In genomic region chr19:29535432-29535831, GRCh38 we compare ENCODE assay signal across 23 cellular contexts. TPM values are rescaled to one million over a fixed set of nuclear protein-coding genes. Genes with fewer than 3 reads are reported as not detected.
"Had no signal": no experiment of that assay in that cellular context is flagged by ENCODE, and none has a peak within 500 bp of the region (broad histone marks: within the 10 kb centered on the region; RNA-seq: fewer than 3 reads in every experiment).

No MANE protein-coding gene starts in this region.

- H3K36me3 ChIP-seq: esophagus muscularis mucosa, spleen, thoracic aorta had no signal

- DNase-seq: activated CD4-positive, alpha-beta T cell treated with anti-CD3 and anti-CD28 coated beads for 1 hour; activated CD4-positive, alpha-beta T cell treated with anti-CD3 and anti-CD28 coated beads, Interleukin-2, amount 50 U/mL, for 4 hours; activated effector memory CD4-positive, alpha-beta T cell treated with Interleukin-2 at 50 U/mL for 16 hours; activated naive CD4-positive, alpha-beta T cell treated with anti-CD3 and anti-CD28 coated beads, Interleukin-2, amount 50 U/mL, for 16 hours; activated T-cell treated with anti-CD3 and anti-CD28 coated beads, Interleukin-2, amount 50 U/mL, for 4 hours; hypothalamus; kidney glomerular epithelial cell; psoas muscle; stimulated activated naive CD8-positive, alpha-beta T cell treated with anti-CD3 and anti-CD28 coated beads, Interleukin-15, amount 100 ng/mL, for 72 hours; T-helper 1 cell; T1000 had no signal

- H3K27ac Mint-ChIP-seq: nephron; stimulated activated naive CD8-positive, alpha-beta T cell treated with anti-CD3 and anti-CD28 coated beads, Interleukin-15, amount 100 ng/mL, for 72 hours had no signal

- H3K4me3 Mint-ChIP-seq: activated T-cell treated with anti-CD3 and anti-CD28 coated beads, Interleukin-2, amount 50 U/mL, for 4 hours; nephron; stimulated activated naive CD8-positive, alpha-beta T cell treated with anti-CD3 and anti-CD28 coated beads, Interleukin-15, amount 100 ng/mL, for 72 hours had no signal

- H3K4me1 ChIP-seq: psoas muscle had no signal

- H3K4me3 ChIP-seq: esophagus muscularis mucosa, psoas muscle, spleen, thoracic aorta had no signal

- H3K9me3 Mint-ChIP-seq: activated T-cell treated with anti-CD3 and anti-CD28 coated beads, Interleukin-2, amount 50 U/mL, for 4 hours; nephron; stimulated activated naive CD8-positive, alpha-beta T cell treated with anti-CD3 and anti-CD28 coated beads, Interleukin-15, amount 100 ng/mL, for 72 hours had no signal

- H3K27ac ChIP-seq: esophagus muscularis mucosa, psoas muscle, spleen, thoracic aorta had no signal

- H3K4me1 Mint-ChIP-seq: nephron had no signal

- H3K9me3 ChIP-seq: psoas muscle, thoracic aorta had no signal

- FAIRE-seq: astrocyte, bronchial epithelial cell had no signal

- ATAC-seq: activated T-cell treated with anti-CD3 and anti-CD28 coated beads, Interleukin-2, amount 50 U/mL, for 4 hours; psoas muscle; sciatic nerve; stimulated activated naive CD8-positive, alpha-beta T cell treated with anti-CD3 and anti-CD28 coated beads, Interleukin-15, amount 100 ng/mL, for 72 hours had no signal

RNA-seq across cellular contexts. Expression of gene VSTM2B, which starts 9.6 kb away (rescaled TPM):
- total RNA-seq: activated T-cell treated with anti-CD3 and anti-CD28 coated beads, Interleukin-2, amount 50 U/mL, for 4 hours; astrocyte; bronchial epithelial cell; glomerular endothelial cell; liver; osteoblast; psoas muscle; sciatic nerve; spleen; thoracic aorta; urinary bladder had no signal
- polyA plus RNA-seq: adipose tissue, liver, psoas muscle, spleen, urinary bladder had no signal
